In genomic region chr11:130583866-130584265, GRCh38 we compare ENCODE assay signal across 1 cellular context.
TF ChIP-seq lines count a peak whose summit lies in the region.

No MANE protein-coding gene starts in this region.

TF ChIP-seq in GM12891, 5 proteins besides CTCF, POLR2A, EP300 and RAD21 (continued from another document):
- TF ChIP-seq TAF1 (IDR thresholded peaks at IDR 0.05; ENCODE audit: low read depth, low read length) = no peak
